8 cellular contexts compared by ENCODE assay signal in the genomic region with DNA sequence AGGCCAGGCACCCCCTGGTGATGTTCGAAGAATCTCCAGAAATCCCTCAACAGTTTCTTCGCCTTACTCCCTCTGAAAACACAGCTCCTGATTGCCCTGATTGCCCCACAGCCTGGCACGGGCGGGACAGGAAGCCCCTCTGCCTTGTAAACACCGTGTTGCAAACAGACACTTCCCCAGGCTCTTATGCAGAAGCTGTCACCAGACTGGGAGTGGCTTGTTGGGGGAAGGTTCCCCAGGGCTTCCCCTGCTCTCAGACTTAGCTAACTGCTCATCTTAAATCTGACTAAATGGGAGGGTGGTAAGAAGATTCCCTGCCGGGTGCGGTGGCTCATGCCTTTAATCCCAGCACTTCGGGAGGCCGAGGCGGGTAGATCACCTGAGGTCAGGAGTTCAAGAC. TPM values are rescaled to one million over a fixed set of nuclear protein-coding genes. Genes with fewer than 3 reads are reported as not detected.
A peak's percentile ranks its signal among the peaks of the same experiment; 100 is the strongest.
DNase-seq lines count a peak whose midpoint lies in the region; ATAC-seq and TF ChIP-seq lines count a peak whose summit lies in the region.

No MANE protein-coding gene starts in this region.

- peak overlapping the region; percentile 74 for H3K4me3 Mint-ChIP-seq in activated T-helper 1 cell treated with anti-CD3 and anti-CD28 coated beads, Interleukin-12 subunit alpha, Interleukin-12 subunit beta, Interleukin-2, Interleukin-4 antibody, amounts not matched to agents 30 ng/mL and 10 ng/mL and 1 ng/mL, durations not matched to agents 14 hours and 24 hours and 36 hours

- no peaks in the 10 kb centered on the region for H3K36me3 ChIP-seq in thyroid gland

- no peaks in the 10 kb centered on the region for H3K4me1 ChIP-seq in thyroid gland

- TF ChIP-seq CTCF in lower leg skin (IDR thresholded peaks at IDR 0.05): no peak
- TF ChIP-seq CTCF in thyroid gland (IDR thresholded peaks at IDR 0.05): no peak

- peak overlapping the region; percentile 89 for H3K27ac Mint-ChIP-seq in activated T-helper 1 cell treated with anti-CD3 and anti-CD28 coated beads, Interleukin-12 subunit alpha, Interleukin-12 subunit beta, Interleukin-2, Interleukin-4 antibody, amounts not matched to agents 30 ng/mL and 10 ng/mL and 1 ng/mL, durations not matched to agents 14 hours and 24 hours and 36 hours

- peaks cover 63% of the 10 kb centered on the region for H3K36me3 Mint-ChIP-seq in activated T-helper 1 cell treated with anti-CD3 and anti-CD28 coated beads, Interleukin-12 subunit alpha, Interleukin-12 subunit beta, Interleukin-2, Interleukin-4 antibody, amounts not matched to agents 30 ng/mL and 10 ng/mL and 1 ng/mL, durations not matched to agents 14 hours and 24 hours and 36 hours (ENCODE audit: low read depth)

- H3K27me3 Mint-ChIP-seq in activated T-helper 1 cell treated with anti-CD3 and anti-CD28 coated beads, Interleukin-12 subunit alpha, Interleukin-12 subunit beta, Interleukin-2, Interleukin-4 antibody, amounts not matched to agents 30 ng/mL and 10 ng/mL and 1 ng/mL, durations not matched to agents 14 hours and 24 hours and 36 hours (ENCODE audit: insufficient read depth): no peaks in the 10 kb centered on the region

- peaks cover 22% of the 10 kb centered on the region for H3K9me3 Mint-ChIP-seq in activated T-helper 1 cell treated with anti-CD3 and anti-CD28 coated beads, Interleukin-12 subunit alpha, Interleukin-12 subunit beta, Interleukin-2, Interleukin-4 antibody, amounts not matched to agents 30 ng/mL and 10 ng/mL and 1 ng/mL, durations not matched to agents 14 hours and 24 hours and 36 hours

- H3K27me3 ChIP-seq in thyroid gland: no peaks in the 10 kb centered on the region

- H3K4me3 ChIP-seq in lower leg skin (ENCODE audit: low read depth, poor library complexity, severe bottlenecking): no peak overlapping the region
- H3K4me3 ChIP-seq in thyroid gland (replicated peaks in 1 of 3): no peak overlapping the region

- ATAC-seq in GM18861 (IDR thresholded peaks at IDR 0.05; ENCODE audit: unreplicated experiment): peak; percentile 46

- TF ChIP-seq POLR2A in lower leg skin (IDR thresholded peaks at IDR 0.05) (no peak), thyroid gland (IDR thresholded peaks at IDR 0.05) (no peak)

- peaks cover 94% of the 10 kb centered on the region for H3K4me1 Mint-ChIP-seq in activated T-helper 1 cell treated with anti-CD3 and anti-CD28 coated beads, Interleukin-12 subunit alpha, Interleukin-12 subunit beta, Interleukin-2, Interleukin-4 antibody, amounts not matched to agents 30 ng/mL and 10 ng/mL and 1 ng/mL, durations not matched to agents 14 hours and 24 hours and 36 hours (ENCODE audit: low read depth)

- WGBS in lower leg skin, 2 donors: 31 to 39% methylated on average over 10 of the region's 10 CpGs
- 44 to 46% methylated on average over 8 to 10 of the region's 10 CpGs for WGBS in thyroid gland, 2 donors

- no peak overlapping the region for H3K27ac ChIP-seq in thyroid gland

- DNase-seq in NOMO-1 treated with dmso at 0.1 percent for 144 hours (lab: John Stamatoyannopoulos, UW; ENCODE audit: unreplicated experiment) (peak; percentile 90), lower leg skin (ENCODE audit: low spot score in 2 of 2) (peak; percentile 66 to 90), thyroid gland (peak; percentile 25), NCI-H146 treated with DMSO at 0.1 percent for 48 hours (lab: John Stamatoyannopoulos, UW; ENCODE audit: unreplicated experiment) (no peak), OCI-M2 (lab: John Stamatoyannopoulos, UW; ENCODE audit: unreplicated experiment) (no peak), NCI-H1694 (lab: John Stamatoyannopoulos, UW) (no peak)
- DNase-seq in activated T-helper 1 cell treated with anti-CD3 and anti-CD28 coated beads, Interleukin-12 subunit alpha, Interleukin-12 subunit beta, Interleukin-2, Interleukin-4 antibody, amounts not matched to agents 30 ng/mL and 10 ng/mL and 1 ng/mL, durations not matched to agents 14 hours and 24 hours and 36 hours (ENCODE audit: low spot score): peak; percentile 69

- no peaks in the 10 kb centered on the region for H3K9me3 ChIP-seq in thyroid gland

- intact Hi-C loops in activated T-helper 1 cell treated with anti-CD3 and anti-CD28 coated beads, Interleukin-12 subunit alpha, Interleukin-12 subunit beta, Interleukin-2, Interleukin-4 antibody, amounts not matched to agents 30 ng/mL and 10 ng/mL and 1 ng/mL, durations not matched to agents 14 hours and 24 hours and 36 hours (cut with micrococcal nuclease): no loop called here
- intact Hi-C loops in lower leg skin (cut with DNase I; ENCODE audit: low total_unique reads) (no loop called here), thyroid gland (cut with DNase I) (no loop called here)

RNA-seq across cellular contexts. Expression of gene PIK3R5, which starts 11.2 kb away (rescaled TPM):
- total RNA-seq in activated T-helper 1 cell treated with anti-CD3 and anti-CD28 coated beads, Interleukin-12 subunit alpha, Interleukin-12 subunit beta, Interleukin-2, Interleukin-4 antibody, amounts not matched to agents 30 ng/mL and 10 ng/mL and 1 ng/mL, durations not matched to agents 14 hours and 24 hours and 36 hours: 30.5 and 33.6 TPM in 2 replicates
- 10 to 100 TPM in 2 of 4 donors, 1 to 10 TPM in 2; 3.6 to 12.0 (median 8.2) TPM for total RNA-seq in lower leg skin
- total RNA-seq in thyroid gland: 10 to 100 TPM in 1 of 4 donors, 1 to 10 TPM in 3; 2.3 to 10.6 (median 5.1) TPM

Comparison
In these comparisons a context has a peak if more than half of its experiments do, and no peak if none do; other contexts are left out.
1. DNase-seq: peak in NOMO-1 treated with dmso at 0.1 percent for 144 hours (single experiment), activated T-helper 1 cell treated with anti-CD3 and anti-CD28 coated beads, Interleukin-12 subunit alpha, Interleukin-12 subunit beta, Interleukin-2, Interleukin-4 antibody, amounts not matched to agents 30 ng/mL and 10 ng/mL and 1 ng/mL, durations not matched to agents 14 hours and 24 hours and 36 hours (single experiment), lower leg skin (2 of 2) and thyroid gland (2 of 2); none in NCI-H146 treated with DMSO at 0.1 percent for 48 hours (single experiment), OCI-M2 (single experiment) and NCI-H1694 (single experiment).